ENCODE assay signal across 22 cellular contexts in genomic region chrX:50469206-50469605, GRCh38. TPM values are rescaled to one million over a fixed set of nuclear protein-coding genes. Genes with fewer than 3 reads are reported as not detected.
A peak's percentile ranks its signal among the peaks of the same experiment; 100 is the strongest.
DNase-seq lines count a peak whose midpoint lies in the region; ATAC-seq and TF ChIP-seq lines count a peak whose summit lies in the region.
"Had no signal": no experiment of that assay in that cellular context is flagged by ENCODE, and none has a peak within 500 bp of the region (broad histone marks: within the 10 kb centered on the region; RNA-seq: fewer than 3 reads in every experiment).

No MANE protein-coding gene starts in this region.

- TF ChIP-seq CTCF in WTC11 (IDR thresholded peaks at IDR 0.05) (no peak), progenitor cell of endocrine pancreas (IDR thresholded peaks at IDR 0.05; ENCODE audit: unreplicated experiment) (peak; percentile 18), GM20000 (IDR thresholded peaks at IDR 0.05; ENCODE audit: extremely low read depth, missing control alignments) (no peak)

- H3K9me3 ChIP-seq in iPS-15b (ENCODE audit: control insufficient read depth, insufficient read depth, low read length), result peaks cover 3% of the 10 kb centered on the region
- H3K9me3 ChIP-seq in CD8-positive, alpha-beta memory T cell (ENCODE audit: low read length), result no peaks in the 10 kb centered on the region
- H3K9me3 ChIP-seq: A549, testis had no signal

- H3K36me3 Mint-ChIP-seq in WTC11 (no peaks in the 10 kb centered on the region), progenitor cell of endocrine pancreas (ENCODE audit: insufficient read depth) (no peaks in the 10 kb centered on the region)
- H3K36me3 Mint-ChIP-seq in CD8-positive, alpha-beta memory T cell, result no peaks in the 10 kb centered on the region
- H3K36me3 Mint-ChIP-seq in activated T-helper 17 cell treated with anti-CD3 and anti-CD28 coated beads, Interleukin-2, amount 50 U/mL, for 72 hours (ENCODE audit: low read depth), result no peaks in the 10 kb centered on the region

- peak overlapping the region; percentile 45 for H3K4me3 ChIP-seq in iPS-15b (ENCODE audit: low read depth, low read length)
- H3K4me3 ChIP-seq in CD8-positive, alpha-beta memory T cell (ENCODE audit: low read length), result no peak overlapping the region
- H3K4me3 ChIP-seq: A549, testis had no signal

- CTCF ChIA-PET in WTC11 (lab: Charles Lee), result interaction anchor here (1.3 kb wide), 1 partner anchor 9 kb away, joined by 3 read pairs; no protein-coding TSS in a partner anchor
- CTCF ChIA-PET in CD8-positive, alpha-beta memory T cell (lab: Charles Lee), result no interaction called here

- H3K4me1 ChIP-seq in iPS-15b (ENCODE audit: control insufficient read depth, insufficient read depth, low read length), result peaks cover 6% of the 10 kb centered on the region
- no peaks in the 10 kb centered on the region for H3K4me1 ChIP-seq in CD8-positive, alpha-beta memory T cell (ENCODE audit: insufficient read depth, low read length)
- H3K4me1 ChIP-seq: A549, testis had no signal

- POLR2A ChIA-PET in WTC11 (lab: Charles Lee), result no interaction called here
- POLR2A ChIA-PET in CD8-positive, alpha-beta memory T cell (lab: Charles Lee), result no interaction called here

- H3K9me3 Mint-ChIP-seq in WTC11 (no peaks in the 10 kb centered on the region), progenitor cell of endocrine pancreas (ENCODE audit: low read depth) (peaks cover 8% of the 10 kb centered on the region)
- H3K9me3 Mint-ChIP-seq in CD8-positive, alpha-beta memory T cell, result no peaks in the 10 kb centered on the region
- H3K9me3 Mint-ChIP-seq in activated T-helper 17 cell treated with anti-CD3 and anti-CD28 coated beads, Interleukin-2, amount 50 U/mL, for 72 hours, result no peaks in the 10 kb centered on the region
- H3K9me3 Mint-ChIP-seq: activated B cell treated with CpG ODN at 0.5 μM for 24 hours; activated CD8-positive, alpha-beta T cell treated with anti-CD3 and anti-CD28 coated beads for 36 hours; activated naive CD4-positive, alpha-beta T cell treated with anti-CD3 and anti-CD28 coated beads for 36 hours had no signal

- no peak overlapping the region for H3K27ac ChIP-seq in CD8-positive, alpha-beta memory T cell (ENCODE audit: low read depth, low read length)
- H3K27ac ChIP-seq: A549, testis had no signal

- H3K27me3 Mint-ChIP-seq in WTC11 (ENCODE audit: low read depth), result peaks cover 79% of the 10 kb centered on the region
- H3K27me3 Mint-ChIP-seq in progenitor cell of endocrine pancreas, result peaks cover 52% of the 10 kb centered on the region
- H3K27me3 Mint-ChIP-seq in CD8-positive, alpha-beta memory T cell, result peaks cover 42 to 51% of the 10 kb centered on the region in 2 donors
- peaks cover 26% of the 10 kb centered on the region for H3K27me3 Mint-ChIP-seq in activated T-helper 17 cell treated with anti-CD3 and anti-CD28 coated beads, Interleukin-2, amount 50 U/mL, for 72 hours

- H3K27me3 ChIP-seq in iPS-15b (ENCODE audit: control insufficient read depth, insufficient read depth, low read length), result peaks cover 70% of the 10 kb centered on the region
- H3K27me3 ChIP-seq in CD8-positive, alpha-beta memory T cell (ENCODE audit: insufficient read depth, low read length, poor library complexity, severe bottlenecking), result no peaks in the 10 kb centered on the region
- H3K27me3 ChIP-seq: testis had no signal

- peak; percentile 45 for DNase-seq in NCI-H748 (lab: John Stamatoyannopoulos, UW; ENCODE audit: unreplicated experiment)
- DNase-seq in NCI-H748 treated with DMSO at 0.1 percent for 48 hours (lab: John Stamatoyannopoulos, UW), result no peak
- peak; percentile 27 for DNase-seq in WTC11 (ENCODE audit: low spot score)
- DNase-seq in progenitor cell of endocrine pancreas (ENCODE audit: low spot score, unreplicated experiment), result no peak
- DNase-seq in GM20000 (ENCODE audit: low spot score), result no peak
- DNase-seq in CD8-positive, alpha-beta memory T cell, result no peak
- DNase-seq: activated B cell treated with CpG ODN at 0.5 μM for 24 hours; activated CD8-positive, alpha-beta T cell treated with anti-CD3 and anti-CD28 coated beads for 36 hours; activated naive CD4-positive, alpha-beta T cell treated with anti-CD3 and anti-CD28 coated beads for 36 hours; amygdala; C1 segment of cervical spinal cord; central memory CD4-positive, alpha-beta T cell; effector memory CD4-positive, alpha-beta T cell; head of caudate nucleus; NCI-H187; testis had no signal

- H3K4me3 Mint-ChIP-seq in WTC11, result peak overlapping the region; percentile 76
- peak overlapping the region; percentile 16 for H3K4me3 Mint-ChIP-seq in progenitor cell of endocrine pancreas (ENCODE audit: low read depth)
- H3K4me3 Mint-ChIP-seq in CD8-positive, alpha-beta memory T cell, result no peak overlapping the region
- H3K4me3 Mint-ChIP-seq in activated T-helper 17 cell treated with anti-CD3 and anti-CD28 coated beads, Interleukin-2, amount 50 U/mL, for 72 hours, result no peak overlapping the region
- H3K4me3 Mint-ChIP-seq: activated B cell treated with CpG ODN at 0.5 μM for 24 hours; activated CD8-positive, alpha-beta T cell treated with anti-CD3 and anti-CD28 coated beads for 36 hours; activated naive CD4-positive, alpha-beta T cell treated with anti-CD3 and anti-CD28 coated beads for 36 hours had no signal

- no peak overlapping the region for H3K9ac ChIP-seq in iPS-15b (ENCODE audit: low read depth, low read length)

- H3K27ac Mint-ChIP-seq in WTC11 (no peak overlapping the region), progenitor cell of endocrine pancreas (no peak overlapping the region)
- no peak overlapping the region for H3K27ac Mint-ChIP-seq in CD8-positive, alpha-beta memory T cell
- H3K27ac Mint-ChIP-seq in activated T-helper 17 cell treated with anti-CD3 and anti-CD28 coated beads, Interleukin-2, amount 50 U/mL, for 72 hours, result no peak overlapping the region
- H3K27ac Mint-ChIP-seq: activated B cell treated with CpG ODN at 0.5 μM for 24 hours; activated CD8-positive, alpha-beta T cell treated with anti-CD3 and anti-CD28 coated beads for 36 hours; activated naive CD4-positive, alpha-beta T cell treated with anti-CD3 and anti-CD28 coated beads for 36 hours had no signal

- no peak for ATAC-seq in WTC11
- ATAC-seq in activated T-helper 17 cell treated with anti-CD3 and anti-CD28 coated beads, Interleukin-2, amount 50 U/mL, for 72 hours (replicated peaks), result no peak
- ATAC-seq: activated CD8-positive, alpha-beta T cell treated with anti-CD3 and anti-CD28 coated beads for 36 hours had no signal

- H3K36me3 ChIP-seq in iPS-15b (ENCODE audit: control insufficient read depth, insufficient read depth, low read length), result no peaks in the 10 kb centered on the region
- no peaks in the 10 kb centered on the region for H3K36me3 ChIP-seq in CD8-positive, alpha-beta memory T cell (ENCODE audit: insufficient read depth, low read length)

- H3K4me1 Mint-ChIP-seq in WTC11 (peaks cover 50% of the 10 kb centered on the region), progenitor cell of endocrine pancreas (ENCODE audit: low read depth) (peaks cover 3% of the 10 kb centered on the region)
- H3K4me1 Mint-ChIP-seq in CD8-positive, alpha-beta memory T cell, result peaks cover 0 to 10% (median 4%) of the 10 kb centered on the region in 3 donors
- H3K4me1 Mint-ChIP-seq in activated T-helper 17 cell treated with anti-CD3 and anti-CD28 coated beads, Interleukin-2, amount 50 U/mL, for 72 hours, result peaks cover 7% of the 10 kb centered on the region
- H3K4me1 Mint-ChIP-seq: activated B cell treated with CpG ODN at 0.5 μM for 24 hours had no signal

TF ChIP-seq in WTC11, 78 proteins besides CTCF, POLR2A, EP300 and RAD21 (continues in another document):
- TF ChIP-seq TCF7 (CRISPR knock-in tag; IDR thresholded peaks at IDR 0.05; ENCODE audit: low read depth), result no peak
- TF ChIP-seq PREB (CRISPR knock-in tag; IDR thresholded peaks at IDR 0.05; ENCODE audit: borderline replicate concordance), result no peak
- TF ChIP-seq SP1 (CRISPR knock-in tag; conservative IDR thresholded peaks at IDR 0.05), result no peak
- no peak for TF ChIP-seq AR (CRISPR knock-in tag; IDR thresholded peaks at IDR 0.05)
- no peak for TF ChIP-seq FOXJ3 (CRISPR knock-in tag; IDR thresholded peaks at IDR 0.05; ENCODE audit: borderline replicate concordance)

RNA-seq across cellular contexts. Expression of gene DGKK, which starts 1.4 kb away (rescaled TPM):
- total RNA-seq in WTC11 (2021), result 1.9 to 3.2 TPM (median 2.9 TPM) in 3 replicates
- total RNA-seq in progenitor cell of endocrine pancreas, result 1.1 and 1.2 TPM in 2 replicates
- not detected for total RNA-seq in CD8-positive, alpha-beta memory T cell
- not detected for polyA plus RNA-seq in CD8-positive, alpha-beta memory T cell
- not detected for total RNA-seq in activated T-helper 17 cell treated with anti-CD3 and anti-CD28 coated beads, Interleukin-2, amount 50 U/mL, for 72 hours
- total RNA-seq: activated B cell treated with CpG ODN at 0.5 μM for 24 hours; activated CD8-positive, alpha-beta T cell treated with anti-CD3 and anti-CD28 coated beads for 36 hours; activated naive CD4-positive, alpha-beta T cell treated with anti-CD3 and anti-CD28 coated beads for 36 hours; lung microvascular endothelial cell; osteoblast; RPMI7951 had no signal
- polyA plus RNA-seq: A549 had no signal

Comparison
In these comparisons a context has a peak if more than half of its experiments do, and no peak if none do; other contexts are left out.
1. DNase-seq: peak in NCI-H748 (single experiment) and WTC11 (single experiment); none in NCI-H748 treated with DMSO at 0.1 percent for 48 hours (single experiment), progenitor cell of endocrine pancreas (single experiment), GM20000 (single experiment) and CD8-positive, alpha-beta memory T cell (0 of 5).
2. H3K4me3 Mint-ChIP-seq: peak in WTC11 (single experiment) and progenitor cell of endocrine pancreas (single experiment); none in CD8-positive, alpha-beta memory T cell (0 of 7) and activated T-helper 17 cell treated with anti-CD3 and anti-CD28 coated beads, Interleukin-2, amount 50 U/mL, for 72 hours (single experiment).